Comparison of ENCODE assay signal across 10 cellular contexts in the genomic region with DNA sequence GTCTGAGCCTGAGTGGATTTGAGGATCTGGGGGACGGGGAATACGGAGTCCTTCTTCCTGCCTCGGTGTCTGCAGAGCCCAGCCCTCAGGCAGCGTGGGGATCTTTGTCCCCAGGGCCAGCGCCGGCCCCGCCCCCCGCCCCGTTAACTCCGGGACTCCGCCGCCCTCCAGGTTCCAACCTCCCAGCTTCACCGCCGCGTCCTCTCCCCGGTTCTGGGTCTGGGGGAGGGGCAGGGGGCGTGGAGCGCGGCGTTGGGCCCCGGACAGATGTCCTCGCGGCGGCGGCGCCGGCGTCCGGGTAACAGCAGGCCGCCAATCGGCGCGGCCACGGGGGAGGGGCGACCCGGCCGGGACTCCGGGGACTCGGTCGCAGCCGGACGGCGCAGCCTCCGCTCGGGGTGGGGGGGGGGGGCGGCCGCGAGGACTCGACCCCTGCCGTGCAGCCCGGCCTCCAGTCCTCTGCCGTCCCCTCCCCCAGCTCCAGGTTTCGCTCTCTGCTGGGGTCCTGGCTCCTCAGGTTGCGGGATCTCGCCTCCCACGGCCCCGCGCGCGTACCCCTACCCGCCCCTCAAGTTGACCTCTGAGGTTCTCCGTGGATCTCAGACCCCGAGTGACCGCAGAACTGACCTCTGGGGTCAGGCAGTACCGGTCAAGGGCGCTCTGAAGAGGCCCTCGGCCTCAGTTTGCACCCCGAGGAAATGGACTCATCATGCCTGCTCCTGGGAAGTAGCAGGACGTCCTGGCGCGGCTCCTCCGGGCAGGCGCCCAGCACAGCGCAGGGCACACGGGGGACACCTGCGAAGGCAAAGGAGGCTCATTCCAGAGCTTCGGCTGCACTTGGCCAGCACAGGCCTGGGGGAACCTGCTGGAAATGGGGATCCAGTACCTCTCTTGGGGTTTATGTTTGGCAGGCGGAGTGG. TPM values are rescaled to one million over a fixed set of nuclear protein-coding genes. Genes with fewer than 3 reads are reported as not detected.
DNase-seq lines count a peak whose midpoint lies in the region; ATAC-seq and TF ChIP-seq lines count a peak whose summit lies in the region.
"Had no signal": no experiment of that assay in that cellular context is flagged by ENCODE, and none has a peak within 500 bp of the region (broad histone marks: within the 10 kb centered on the region; RNA-seq: fewer than 3 reads in every experiment).

No MANE protein-coding gene starts in this region.

- TF ChIP-seq EP300 in Ishikawa (IDR thresholded peaks at IDR 0.05; ENCODE audit: borderline replicate concordance): no peak

- H2BK120ac ChIP-seq in neuronal stem cell (ENCODE audit: low read depth, low read length): peak overlapping the region; percentile 98

- no peak for TF ChIP-seq RAD21 in Ishikawa (IDR thresholded peaks at IDR 0.05; ENCODE audit: low read depth)

- H3K23ac ChIP-seq in neuronal stem cell (ENCODE audit: low read depth, low read length, poor library complexity): peak overlapping the region; percentile 85

- peak overlapping the region; percentile 97 for H2BK5ac ChIP-seq in neuronal stem cell (ENCODE audit: low read length)

- peak overlapping the region; percentile 93 for H2BK12ac ChIP-seq in neuronal stem cell (ENCODE audit: low read length)

- peak overlapping the region; percentile 99 for H2AK5ac ChIP-seq in neuronal stem cell (ENCODE audit: low read depth, low read length)

- H3K27ac ChIP-seq in neuronal stem cell (replicated peaks; ENCODE audit: low read length): no peak overlapping the region

- H3K4me2 ChIP-seq in neuronal stem cell (ENCODE audit: insufficient read depth, low read length, poor library complexity, severe bottlenecking): peak overlapping the region; percentile 96

- peak overlapping the region; percentile 100 for H2BK15ac ChIP-seq in neuronal stem cell (ENCODE audit: low read length)

- peaks cover 14% of the 10 kb centered on the region for H3K79me1 ChIP-seq in neuronal stem cell (ENCODE audit: low read depth, low read length)

- H3K36me3 ChIP-seq in BE2C (no peaks in the 10 kb centered on the region), neuronal stem cell (replicated peaks in 1 of 2; ENCODE audit: control insufficient read depth in 2 of 2, insufficient read depth in 2 of 2, low read length in 2 of 2) (peaks cover 0 to 18% of the 10 kb centered on the region in 2 donors)
- H3K36me3 ChIP-seq: adrenal gland had no signal

- peak overlapping the region; percentile 99 for H3K14ac ChIP-seq in neuronal stem cell (ENCODE audit: low read length)

- H3K4me3 ChIP-seq in BE2C (ENCODE audit: low read depth, low read length): peak overlapping the region; percentile 28
- H3K4me3 ChIP-seq in fibroblast of the aortic adventitia (ENCODE audit: low read depth, low read length): peak overlapping the region; percentile 61
- peak overlapping the region; percentile 71 to 87 for H3K4me3 ChIP-seq in neuronal stem cell (ENCODE audit: low read length in 2 of 2)

- H3K9ac ChIP-seq in neuronal stem cell (ENCODE audit: low read depth, low read length, poor library complexity): peak overlapping the region; percentile 95

- H4K8ac ChIP-seq in neuronal stem cell (ENCODE audit: low read depth, low read length): peak overlapping the region; percentile 19

- no peaks in the 10 kb centered on the region for H3K9me3 ChIP-seq in BE2C
- H3K9me3 ChIP-seq in neuronal stem cell (replicated peaks in 1 of 2; ENCODE audit: control insufficient read depth in 2 of 2, insufficient read depth in 1 of 2, low read depth in 1 of 2, low read length in 2 of 2): no peaks in the 10 kb centered on the region
- H3K9me3 ChIP-seq: adrenal gland had no signal

- peak overlapping the region; percentile 98 for H3K18ac ChIP-seq in neuronal stem cell (ENCODE audit: low read length)

- H4K91ac ChIP-seq in neuronal stem cell (ENCODE audit: low read depth, low read length, poor library complexity): peak overlapping the region; percentile 80

- H3K27me3 ChIP-seq in BE2C (peaks cover 85% of the 10 kb centered on the region), neuronal stem cell (ENCODE audit: control insufficient read depth in 3 of 3, insufficient read depth in 3 of 3, low read depth in 1 of 3, low read length in 3 of 3) (peaks cover 0 to 30% (median 3%) of the 10 kb centered on the region in 3 experiments)

- H3K4ac ChIP-seq in neuronal stem cell (ENCODE audit: low read length): peak overlapping the region; percentile 89

- H2AFZ ChIP-seq in neuronal stem cell (ENCODE audit: low read length): peak overlapping the region; percentile 25

- H3K4me1 ChIP-seq in BE2C (no peaks in the 10 kb centered on the region; the same call in 1 of the 2 replicates), neuronal stem cell (ENCODE audit: control insufficient read depth in 2 of 2, insufficient read depth in 1 of 2, low read depth in 1 of 2, low read length in 2 of 2) (peaks cover 19 to 31% of the 10 kb centered on the region in 2 donors)

- no CpG with 5 or more reads among the region's 78 CpGs for WGBS in neuronal stem cell (ENCODE audit: extremely low coverage in 2 of 2, insufficient read length in 2 of 2, insufficient replicate concordance in 1 of 2), 2 donors

- DNase-seq in BE2C (no peak), fibroblast of the aortic adventitia (ENCODE audit: low read depth) (no peak), neuronal stem cell (ENCODE audit: low spot score) (peak; percentile 69), NCI-H2107 treated with DMSO at 0.1 percent for 48 hours (lab: John Stamatoyannopoulos, UW; ENCODE audit: unreplicated experiment) (no peak), HT-29 (ENCODE audit: low spot score) (no peak), H4 (ENCODE audit: low spot score) (no peak)
- DNase-seq: stimulated activated CD4-positive, alpha-beta T cell treated with anti-CD3 and anti-CD28 coated beads, Interleukin-2, amount 100 ng/mL, for 48 hours had no signal

- TF ChIP-seq CTCF in BE2C (IDR thresholded peaks at IDR 0.05; ENCODE audit: low read depth, low read length): no peak
- TF ChIP-seq CTCF in fibroblast of the aortic adventitia (IDR thresholded peaks at IDR 0.05; ENCODE audit: insufficient read depth, low read length): no peak

- ATAC-seq in HG03457 (IDR thresholded peaks at IDR 0.05; ENCODE audit: unreplicated experiment): no peak

TF ChIP-seq in Ishikawa, 13 proteins besides CTCF, POLR2A, EP300 and RAD21:
- TF ChIP-seq CREB1 (IDR thresholded peaks at IDR 0.05; ENCODE audit: low read depth) (no peak), TEAD4 (IDR thresholded peaks at IDR 0.05) (no peak), TAF1 (IDR thresholded peaks at IDR 0.05; ENCODE audit: low read depth) (no peak), EGR1 (IDR thresholded peaks at IDR 0.05) (no peak), ZBTB7A (IDR thresholded peaks at IDR 0.05; ENCODE audit: low read depth) (no peak; the same call in 1 of the 2 replicates)
- TF ChIP-seq, protein P1, sequence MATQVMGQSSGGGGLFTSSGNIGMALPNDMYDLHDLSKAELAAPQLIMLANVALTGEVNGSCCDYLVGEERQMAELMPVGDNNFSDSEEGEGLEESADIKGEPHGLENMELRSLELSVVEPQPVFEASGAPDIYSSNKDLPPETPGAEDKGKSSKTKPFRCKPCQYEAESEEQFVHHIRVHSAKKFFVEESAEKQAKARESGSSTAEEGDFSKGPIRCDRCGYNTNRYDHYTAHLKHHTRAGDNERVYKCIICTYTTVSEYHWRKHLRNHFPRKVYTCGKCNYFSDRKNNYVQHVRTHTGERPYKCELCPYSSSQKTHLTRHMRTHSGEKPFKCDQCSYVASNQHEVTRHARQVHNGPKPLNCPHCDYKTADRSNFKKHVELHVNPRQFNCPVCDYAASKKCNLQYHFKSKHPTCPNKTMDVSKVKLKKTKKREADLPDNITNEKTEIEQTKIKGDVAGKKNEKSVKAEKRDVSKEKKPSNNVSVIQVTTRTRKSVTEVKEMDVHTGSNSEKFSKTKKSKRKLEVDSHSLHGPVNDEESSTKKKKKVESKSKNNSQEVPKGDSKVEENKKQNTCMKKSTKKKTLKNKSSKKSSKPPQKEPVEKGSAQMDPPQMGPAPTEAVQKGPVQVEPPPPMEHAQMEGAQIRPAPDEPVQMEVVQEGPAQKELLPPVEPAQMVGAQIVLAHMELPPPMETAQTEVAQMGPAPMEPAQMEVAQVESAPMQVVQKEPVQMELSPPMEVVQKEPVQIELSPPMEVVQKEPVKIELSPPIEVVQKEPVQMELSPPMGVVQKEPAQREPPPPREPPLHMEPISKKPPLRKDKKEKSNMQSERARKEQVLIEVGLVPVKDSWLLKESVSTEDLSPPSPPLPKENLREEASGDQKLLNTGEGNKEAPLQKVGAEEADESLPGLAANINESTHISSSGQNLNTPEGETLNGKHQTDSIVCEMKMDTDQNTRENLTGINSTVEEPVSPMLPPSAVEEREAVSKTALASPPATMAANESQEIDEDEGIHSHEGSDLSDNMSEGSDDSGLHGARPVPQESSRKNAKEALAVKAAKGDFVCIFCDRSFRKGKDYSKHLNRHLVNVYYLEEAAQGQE (IDR thresholded peaks at IDR 0.05; ENCODE audit: low read depth): no peak
- TF ChIP-seq, protein P2, sequence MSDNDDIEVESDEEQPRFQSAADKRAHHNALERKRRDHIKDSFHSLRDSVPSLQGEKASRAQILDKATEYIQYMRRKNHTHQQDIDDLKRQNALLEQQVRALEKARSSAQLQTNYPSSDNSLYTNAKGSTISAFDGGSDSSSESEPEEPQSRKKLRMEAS (IDR thresholded peaks at IDR 0.05): peak; percentile 16; the same call in 1 of the 2 replicates
- TF ChIP-seq, protein P3, sequence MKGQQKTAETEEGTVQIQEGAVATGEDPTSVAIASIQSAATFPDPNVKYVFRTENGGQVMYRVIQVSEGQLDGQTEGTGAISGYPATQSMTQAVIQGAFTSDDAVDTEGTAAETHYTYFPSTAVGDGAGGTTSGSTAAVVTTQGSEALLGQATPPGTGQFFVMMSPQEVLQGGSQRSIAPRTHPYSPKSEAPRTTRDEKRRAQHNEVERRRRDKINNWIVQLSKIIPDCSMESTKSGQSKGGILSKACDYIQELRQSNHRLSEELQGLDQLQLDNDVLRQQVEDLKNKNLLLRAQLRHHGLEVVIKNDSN (IDR thresholded peaks at IDR 0.05): no peak

RNA-seq across cellular contexts. Expression of a gene that starts 2.3 kb away (rescaled TPM):
- 0.23 TPM for polyA plus RNA-seq in BE2C (2012; ENCODE audit: insufficient read depth, insufficient read length, low read depth)
- 1.6 and 3.8 TPM in 2 replicates for total RNA-seq in fibroblast of the aortic adventitia (ENCODE audit: low replicate concordance)
- 15.6 TPM for polyA plus RNA-seq in neuronal stem cell (2013, experiment 1 of 2)
- polyA plus RNA-seq in neuronal stem cell (2013, experiment 2 of 2): 16.3 TPM
- 0.92 and 1.7 TPM in 2 replicates for total RNA-seq in HT-29 (2014; rRNA removed; shearing (Covaris generic))
- 0.37 and 0.41 TPM in 2 replicates for total RNA-seq in H4 (2014; rRNA removed; shearing (Covaris generic))

Comparison
In these comparisons a context has a peak if more than half of its experiments do, and no peak if none do; other contexts are left out.
1. H3K4me3 ChIP-seq: peak in every context shown above with its lines; median percentile 79 in neuronal stem cell; 61 in fibroblast of the aortic adventitia; 28 in BE2C.